In genomic region chr6:30683980-30684338, GRCh38 we compare ENCODE assay signal across 8 cellular contexts. TPM values are rescaled to one million over a fixed set of nuclear protein-coding genes. Genes with fewer than 3 reads are reported as not detected.
DNase-seq lines count a peak whose midpoint lies in the region; ATAC-seq, FAIRE-seq and TF ChIP-seq lines count a peak whose summit lies in the region.

No MANE protein-coding gene starts in this region.

- H3K36me3 Mint-ChIP-seq in activated naive CD4-positive, alpha-beta T cell treated with anti-CD3 and anti-CD28 coated beads for 36 hours (ENCODE audit: low read depth) = peaks cover 71% of the 10 kb centered on the region

- no peak for ATAC-seq in K562
- no peak for ATAC-seq in lung (ENCODE audit: insufficient read depth, low FRiP score)
- no peak for ATAC-seq in upper lobe of left lung (ENCODE audit: low FRiP score in 2 of 2)
- ATAC-seq in GM21447 (IDR thresholded peaks at IDR 0.05; ENCODE audit: unreplicated experiment) = no peak

- WGBS in K562 (ENCODE audit: insufficient coverage, low coverage, missing lambda C conversion rate) = 0% methylated on average over 2 of the region's 2 CpGs
- WGBS in lung, 2 donors = 6 to 33% methylated on average over 2 of the region's 2 CpGs
- WGBS in upper lobe of left lung, 2 donors = 13 to 25% methylated on average over 2 of the region's 2 CpGs

- H3K9me3 ChIP-seq in K562 (replicated peaks; ENCODE audit: control insufficient read depth, insufficient read depth, low read depth, low read length) (no peaks in the 10 kb centered on the region), lung (ENCODE audit: control insufficient read depth in 2 of 2, insufficient read depth in 1 of 2, low read length in 1 of 2) (no peaks in the 10 kb centered on the region), upper lobe of left lung (no peaks in the 10 kb centered on the region)

- POLR2A ChIA-PET in K562 (lab: Yijun Ruan, JAX) = interaction anchor here (0.9 to 7.0 kb wide), 4 partner anchors 36 to 69 kb away, joined by 3 to 118 read pairs (median 4); partner anchors contain the start of genes MDC1 and TUBB

- no peaks in the 10 kb centered on the region for H3K27me3 Mint-ChIP-seq in activated naive CD4-positive, alpha-beta T cell treated with anti-CD3 and anti-CD28 coated beads for 36 hours (ENCODE audit: low read depth)

- H3K4me1 Mint-ChIP-seq in activated naive CD4-positive, alpha-beta T cell treated with anti-CD3 and anti-CD28 coated beads for 36 hours (ENCODE audit: low read depth) = peaks cover 30% of the 10 kb centered on the region

- no peak for DNase-seq in activated naive CD4-positive, alpha-beta T cell treated with anti-CD3 and anti-CD28 coated beads for 36 hours
- DNase-seq in activated naive CD4-positive, alpha-beta T cell (lab: John Stamatoyannopoulos, UW) = no peak
- peak in 2 of 4 experiments; percentile 6 to 39 for DNase-seq in K562 (ENCODE audit: extremely low read depth in 1 of 4, low spot score in 3 of 4)
- no peak for DNase-seq in lung (ENCODE audit: low spot score)
- DNase-seq in upper lobe of left lung = no peak
- no peak for DNase-seq in SW480 (ENCODE audit: low spot score)
- no peak for DNase-seq in nucleus accumbens (lab: John Stamatoyannopoulos, UW)

- no peaks in the 10 kb centered on the region for H3K9me3 Mint-ChIP-seq in activated naive CD4-positive, alpha-beta T cell treated with anti-CD3 and anti-CD28 coated beads for 36 hours

- peaks cover 94% of the 10 kb centered on the region for H3K79me2 ChIP-seq in K562 (ENCODE audit: control insufficient read depth, insufficient read depth, low read length)

- peak; percentile 23 for FAIRE-seq in K562 (lab: Jason Lieb, UNC)

- intact Hi-C loops in activated naive CD4-positive, alpha-beta T cell treated with anti-CD3 and anti-CD28 coated beads for 36 hours (cut with micrococcal nuclease) = loop anchor here (2.0 kb wide), 2 partner anchors 37 to 145 kb away; partner anchors contain the start of gene C6orf136
- intact Hi-C loops in K562 (cut with micrococcal nuclease) = loop anchor here (5.0 to 10.0 kb wide), 2 partner anchors 131 to 403 kb away; no protein-coding TSS in a partner anchor

- CTCF ChIA-PET in activated naive CD4-positive, alpha-beta T cell treated with anti-CD3 and anti-CD28 coated beads for 36 hours (lab: Charles Lee) = interaction anchor here (1.8 to 13.4 kb wide), 2 partner anchors 39 to 46 kb away, joined by 7 to 346 read pairs; partner anchors contain the start of gene TUBB
- CTCF ChIA-PET in K562 (lab: Yijun Ruan, JAX; ENCODE audit: low intra/inter-chr PET ratio) = interaction anchor here (0.6 kb wide), 1 partner anchor 200 kb away, joined by 3 read pairs; no protein-coding TSS in a partner anchor

- H3K4me3 Mint-ChIP-seq in activated naive CD4-positive, alpha-beta T cell treated with anti-CD3 and anti-CD28 coated beads for 36 hours = peak overlapping the region; percentile 96

- peak overlapping the region; percentile 81 for H3K4me3 ChIP-seq in K562
- H3K4me3 ChIP-seq in lung = peak overlapping the region; percentile 66
- H3K4me3 ChIP-seq in upper lobe of left lung = peak overlapping the region; percentile 70 to 87 (median 80)

- no peaks in the 10 kb centered on the region; the same call in 1 of the 2 replicates for H4K20me1 ChIP-seq in K562 (replicated peaks; ENCODE audit: control insufficient read depth, insufficient read depth, low read length)

- TF ChIP-seq EP300 in K562 (IDR thresholded peaks at IDR 0.05; ENCODE audit: low read length) = no peak
- TF ChIP-seq EP300 in upper lobe of left lung (IDR thresholded peaks at IDR 0.05) = no peak

- no peaks in the 10 kb centered on the region for H3K9me1 ChIP-seq in K562 (ENCODE audit: control insufficient read depth, insufficient read depth, low read length)

- TF ChIP-seq POLR2A in K562 (conservative IDR thresholded peaks at IDR 0.05) (no peak), upper lobe of left lung (IDR thresholded peaks at IDR 0.05) (no peak)

- in situ Hi-C loops in K562 (cut with MboI) = no loop called here

- peak overlapping the region; percentile 25; the same call in 1 of the 2 replicates for H2AFZ ChIP-seq in K562 (ENCODE audit: low read depth, low read length)

- peak overlapping the region; percentile 100 for H3K27ac Mint-ChIP-seq in activated naive CD4-positive, alpha-beta T cell treated with anti-CD3 and anti-CD28 coated beads for 36 hours

- peaks cover 53 to 92% of the 10 kb centered on the region in 2 experiments for H3K4me1 ChIP-seq in K562 (replicated peaks in 1 of 2; ENCODE audit: control insufficient read depth in 2 of 2, insufficient read depth in 2 of 2, low read length in 2 of 2)
- H3K4me1 ChIP-seq in lung (ENCODE audit: control insufficient read depth in 2 of 2, insufficient read depth in 2 of 2, low read length in 2 of 2) = peaks cover 0 to 5% of the 10 kb centered on the region in 2 donors
- peaks cover 40 to 61% (median 60%) of the 10 kb centered on the region in 4 donors for H3K4me1 ChIP-seq in upper lobe of left lung

- peak overlapping the region; percentile 81 to 95 for H3K9ac ChIP-seq in K562 (ENCODE audit: insufficient read depth in 1 of 2, low read depth in 2 of 2, low read length in 2 of 2)

- BruUV-seq in K562 (replicated peaks; lab: Mats Ljungman, UMichigan) = no TSS peak

- peak overlapping the region; percentile 97 for H3K4me2 ChIP-seq in K562 (ENCODE audit: insufficient read depth, low read length)

- H3K27me3 ChIP-seq in K562 (ENCODE audit: control insufficient read depth in 2 of 2, insufficient read depth in 2 of 2, low read length in 2 of 2) = no peaks in the 10 kb centered on the region
- H3K27me3 ChIP-seq in lung (ENCODE audit: control insufficient read depth, insufficient read depth) = no peaks in the 10 kb centered on the region
- H3K27me3 ChIP-seq in upper lobe of left lung = no peaks in the 10 kb centered on the region

- H3K36me3 ChIP-seq in K562 (ENCODE audit: control insufficient read depth, insufficient read depth, low read length) (peaks cover 25% of the 10 kb centered on the region), lung (ENCODE audit: control insufficient read depth in 2 of 2, insufficient read depth in 2 of 2, low read length in 2 of 2) (peaks cover 0 to 7% of the 10 kb centered on the region in 2 donors), upper lobe of left lung (peaks cover 0 to 22% (median 0%) of the 10 kb centered on the region in 4 donors)

- H3K27ac ChIP-seq in K562 (ENCODE audit: extremely low read depth, low read depth, low read length) = peak overlapping the region; percentile 88
- H3K27ac ChIP-seq in lung (ENCODE audit: low read depth in 1 of 2, low read length in 1 of 2) = peak overlapping the region; percentile 69 to 91
- H3K27ac ChIP-seq in upper lobe of left lung = peak overlapping the region; percentile 99 to 100 (median 99)

- TF ChIP-seq CTCF in K562 (IDR thresholded peaks at IDR 0.05 in 2 of 3, conservative IDR thresholded peaks at IDR 0.05 in 1 of 3; ENCODE audit: insufficient read depth in 2 of 3, low read depth in 1 of 3, low read length in 3 of 3) (no peak), lung (IDR thresholded peaks at IDR 0.05; ENCODE audit: control extremely low read depth, extremely low read depth) (no peak), upper lobe of left lung (IDR thresholded peaks at IDR 0.05) (no peak)

- no peak for TF ChIP-seq RAD21 in K562 (CRISPR knock-in tag; conservative IDR thresholded peaks at IDR 0.05 in 1 of 2, IDR thresholded peaks at IDR 0.05 in 1 of 2)

RNA-seq across cellular contexts. Expression of gene PPP1R18, which starts 2.5 kb away (rescaled TPM):
- total RNA-seq in activated naive CD4-positive, alpha-beta T cell treated with anti-CD3 and anti-CD28 coated beads for 36 hours = 100 to 1,000 TPM; 112 to 115 TPM
- 17.9 and 43.7 TPM in 2 replicates for total RNA-seq in K562 (2011; cell fraction: chromatin; rRNA removed; ENCODE audit: low replicate concordance)
- total RNA-seq in K562 (2011; cell fraction: nucleolus; rRNA removed) = 30.3 and 35.5 TPM in 2 replicates
- total RNA-seq in K562 (2011; cell fraction: nucleoplasm; rRNA removed) = 35.6 and 50.9 TPM in 2 replicates
- total RNA-seq in K562 (2014; rRNA removed) (29.1 and 46.5 TPM in 2 replicates), K562 (2014; rRNA removed; fragmentation: Illumina TruSeq; extraction: Trizol) (36.3 and 37.5 TPM in 2 replicates), K562 (2015; rRNA removed; fragmentation: Illumina TruSeq; extraction: Trizol) (42.6 and 45.3 TPM in 2 replicates), K562 (2021) (65.1 and 69.5 TPM in 2 replicates), lung (10 to 100 TPM; 28.2 to 63.9 TPM), upper lobe of left lung (100 to 1,000 TPM in 1 of 6 donors, 10 to 100 TPM in 5; 23.5 to 103 (median 60.8) TPM)
- polyA plus RNA-seq in K562 (2011; rRNA removed) (80.5 and 118 TPM in 2 replicates), K562 (2014; fragmentation: Illumina TruSeq; extraction: Trizol) (96.8 and 99.2 TPM in 2 replicates), K562 (2014; fragmentation: Nextera tagmentation; extraction: Ambion mirVana) (10 to 100 TPM; 12.0 to 12.6 TPM), K562 (2014; rRNA removed) (60.2 and 69.0 TPM in 2 replicates), lung (100 to 1,000 TPM in 1 of 2 donors, 10 to 100 TPM in 1; 69.3 to 155 TPM)
- polyA plus RNA-seq in K562 (2011; cell fraction: cytosol; rRNA removed) = 136 and 150 TPM in 2 replicates
- 69.7 and 114 TPM in 2 replicates for polyA plus RNA-seq in K562 (2011; cell fraction: nucleus; rRNA removed)
- polyA plus RNA-seq in K562 (2012) = 53.8 and 162 TPM in 2 replicates
- 44.7 TPM in 2 replicates for polyA minus RNA-seq in K562 (2011; rRNA and poly(A)+ RNA removed)
- polyA minus RNA-seq in K562 (2011; cell fraction: cytosol; rRNA and poly(A)+ RNA removed) = 38.3 and 45.2 TPM in 2 replicates
- 12.0 and 26.3 TPM in 2 replicates for polyA minus RNA-seq in K562 (2011; cell fraction: nucleus; rRNA and poly(A)+ RNA removed)

RNA-seq across cellular contexts. Expression of gene NRM, which starts 6.8 kb away (rescaled TPM):
- 10 to 100 TPM; 31.0 to 32.0 TPM for total RNA-seq in activated naive CD4-positive, alpha-beta T cell treated with anti-CD3 and anti-CD28 coated beads for 36 hours
- total RNA-seq in K562 (2011; cell fraction: chromatin; rRNA removed; ENCODE audit: low replicate concordance) = 17.1 and 42.3 TPM in 2 replicates
- 41.3 and 48.0 TPM in 2 replicates for total RNA-seq in K562 (2011; cell fraction: nucleolus; rRNA removed)
- 51.0 and 61.6 TPM in 2 replicates for total RNA-seq in K562 (2011; cell fraction: nucleoplasm; rRNA removed)
- 9.7 and 12.4 TPM in 2 replicates for total RNA-seq in K562 (2014; rRNA removed)
- 10.6 and 14.4 TPM in 2 replicates for total RNA-seq in K562 (2014; rRNA removed; fragmentation: Illumina TruSeq; extraction: Trizol)
- total RNA-seq in K562 (2015; rRNA removed; fragmentation: Illumina TruSeq; extraction: Trizol) = 17.4 and 18.1 TPM in 2 replicates
- 32.9 and 35.7 TPM in 2 replicates for total RNA-seq in K562 (2021)
- 12.6 and 22.9 TPM in 2 replicates for polyA plus RNA-seq in K562 (2011; rRNA removed)
- 26.4 and 41.5 TPM in 2 replicates for polyA plus RNA-seq in K562 (2011; cell fraction: cytosol; rRNA removed)
- polyA plus RNA-seq in K562 (2011; cell fraction: nucleus; rRNA removed) = 28.3 and 48.5 TPM in 2 replicates
- 45.0 and 59.0 TPM in 2 replicates for polyA plus RNA-seq in K562 (2012)
- polyA plus RNA-seq in K562 (2014; fragmentation: Illumina TruSeq; extraction: Trizol) = 57.9 and 58.2 TPM in 2 replicates
- 10 to 100 TPM; 16.1 to 18.6 TPM for polyA plus RNA-seq in K562 (2014; fragmentation: Nextera tagmentation; extraction: Ambion mirVana)
- 19.4 and 22.5 TPM in 2 replicates for polyA plus RNA-seq in K562 (2014; rRNA removed)
- polyA minus RNA-seq in K562 (2011; rRNA and poly(A)+ RNA removed) = 14.4 and 15.0 TPM in 2 replicates
- polyA minus RNA-seq in K562 (2011; cell fraction: cytosol; rRNA and poly(A)+ RNA removed) = 19.7 and 29.2 TPM in 2 replicates
- 12.0 and 14.7 TPM in 2 replicates for polyA minus RNA-seq in K562 (2011; cell fraction: nucleus; rRNA and poly(A)+ RNA removed)
- 10 to 100 TPM in 1 of 2 donors, 1 to 10 TPM in 1; 5.1 to 15.9 TPM for total RNA-seq in lung
- 10 to 100 TPM; 16.0 to 18.7 TPM for polyA plus RNA-seq in lung
- total RNA-seq in upper lobe of left lung = 10 to 100 TPM in 1 of 6 donors, 1 to 10 TPM in 5; 3.3 to 13.4 (median 7.2) TPM

RNA-seq across cellular contexts. Expression of gene DHX16, which starts 11.2 kb away (rescaled TPM):
- total RNA-seq in activated naive CD4-positive, alpha-beta T cell treated with anti-CD3 and anti-CD28 coated beads for 36 hours = 10 to 100 TPM; 25.7 to 27.7 TPM
- 69.6 and 100 TPM in 2 replicates for total RNA-seq in K562 (2011; cell fraction: chromatin; rRNA removed; ENCODE audit: low replicate concordance)
- 41.3 and 50.9 TPM in 2 replicates for total RNA-seq in K562 (2011; cell fraction: nucleolus; rRNA removed)
- 46.3 and 50.5 TPM in 2 replicates for total RNA-seq in K562 (2011; cell fraction: nucleoplasm; rRNA removed)
- 57.7 and 62.8 TPM in 2 replicates for total RNA-seq in K562 (2014; rRNA removed)
- total RNA-seq in K562 (2014; rRNA removed; fragmentation: Illumina TruSeq; extraction: Trizol) = 45.2 and 45.3 TPM in 2 replicates
- 60.2 and 65.1 TPM in 2 replicates for total RNA-seq in K562 (2015; rRNA removed; fragmentation: Illumina TruSeq; extraction: Trizol)
- 42.7 and 47.5 TPM in 2 replicates for total RNA-seq in K562 (2021)
- polyA plus RNA-seq in K562 (2011; rRNA removed) = 41.5 and 57.4 TPM in 2 replicates
- 62.7 and 65.3 TPM in 2 replicates for polyA plus RNA-seq in K562 (2011; cell fraction: cytosol; rRNA removed)
- polyA plus RNA-seq in K562 (2011; cell fraction: nucleus; rRNA removed) = 100 and 114 TPM in 2 replicates
- 48.1 and 50.2 TPM in 2 replicates for polyA plus RNA-seq in K562 (2012)
- polyA plus RNA-seq in K562 (2014; fragmentation: Illumina TruSeq; extraction: Trizol) = 65.1 and 66.1 TPM in 2 replicates
- polyA plus RNA-seq in K562 (2014; fragmentation: Nextera tagmentation; extraction: Ambion mirVana) = 10 to 100 TPM; 14.6 to 15.3 TPM
- 47.9 and 57.3 TPM in 2 replicates for polyA plus RNA-seq in K562 (2014; rRNA removed)
- 49.1 and 53.6 TPM in 2 replicates for polyA minus RNA-seq in K562 (2011; rRNA and poly(A)+ RNA removed)
- 26.4 and 32.0 TPM in 2 replicates for polyA minus RNA-seq in K562 (2011; cell fraction: cytosol; rRNA and poly(A)+ RNA removed)
- polyA minus RNA-seq in K562 (2011; cell fraction: nucleus; rRNA and poly(A)+ RNA removed) = 14.5 and 24.5 TPM in 2 replicates
- 10 to 100 TPM; 28.7 to 31.7 TPM for total RNA-seq in lung
- polyA plus RNA-seq in lung = 10 to 100 TPM; 23.4 to 31.4 TPM
- 10 to 100 TPM; 28.1 to 60.8 (median 31.8) TPM for total RNA-seq in upper lobe of left lung

RNA-seq across cellular contexts. Expression of gene MDC1, which starts 33.1 kb away (rescaled TPM):
- total RNA-seq in activated naive CD4-positive, alpha-beta T cell treated with anti-CD3 and anti-CD28 coated beads for 36 hours = 10 to 100 TPM; 84.1 to 84.8 TPM
- total RNA-seq in K562 (2011; cell fraction: chromatin; rRNA removed; ENCODE audit: low replicate concordance) = 79.5 and 80.7 TPM in 2 replicates
- 47.5 and 50.5 TPM in 2 replicates for total RNA-seq in K562 (2011; cell fraction: nucleolus; rRNA removed)
- 62.0 and 85.1 TPM in 2 replicates for total RNA-seq in K562 (2011; cell fraction: nucleoplasm; rRNA removed)
- 15.7 and 24.3 TPM in 2 replicates for total RNA-seq in K562 (2014; rRNA removed)
- 20.0 and 25.5 TPM in 2 replicates for total RNA-seq in K562 (2014; rRNA removed; fragmentation: Illumina TruSeq; extraction: Trizol)
- 15.6 and 18.2 TPM in 2 replicates for total RNA-seq in K562 (2015; rRNA removed; fragmentation: Illumina TruSeq; extraction: Trizol)
- 96.8 and 114 TPM in 2 replicates for total RNA-seq in K562 (2021)
- 21.5 and 55.8 TPM in 2 replicates for polyA plus RNA-seq in K562 (2011; rRNA removed)
- 28.0 and 35.1 TPM in 2 replicates for polyA plus RNA-seq in K562 (2011; cell fraction: cytosol; rRNA removed)
- 105 and 141 TPM in 2 replicates for polyA plus RNA-seq in K562 (2011; cell fraction: nucleus; rRNA removed)
- 68.1 and 105 TPM in 2 replicates for polyA plus RNA-seq in K562 (2012)
- polyA plus RNA-seq in K562 (2014; fragmentation: Illumina TruSeq; extraction: Trizol) = 72.9 and 95.4 TPM in 2 replicates
- 1 to 10 TPM; 8.2 to 8.8 TPM for polyA plus RNA-seq in K562 (2014; fragmentation: Nextera tagmentation; extraction: Ambion mirVana)
- 31.3 and 35.0 TPM in 2 replicates for polyA plus RNA-seq in K562 (2014; rRNA removed)
- polyA minus RNA-seq in K562 (2011; rRNA and poly(A)+ RNA removed) = 24.0 and 34.6 TPM in 2 replicates
- 56.9 and 94.9 TPM in 2 replicates for polyA minus RNA-seq in K562 (2011; cell fraction: cytosol; rRNA and poly(A)+ RNA removed)
- 16.4 and 27.8 TPM in 2 replicates for polyA minus RNA-seq in K562 (2011; cell fraction: nucleus; rRNA and poly(A)+ RNA removed)
- 10 to 100 TPM; 13.7 to 34.0 TPM for total RNA-seq in lung
- 10 to 100 TPM in 1 of 2 donors, 1 to 10 TPM in 1; 9.9 to 11.0 TPM for polyA plus RNA-seq in lung
- 10 to 100 TPM; 13.5 to 33.5 (median 24.2) TPM for total RNA-seq in upper lobe of left lung

RNA-seq across cellular contexts. Expression of gene TUBB, which starts 36.2 kb away (rescaled TPM):
- total RNA-seq in activated naive CD4-positive, alpha-beta T cell treated with anti-CD3 and anti-CD28 coated beads for 36 hours = 1,000 to 10,000 TPM; 1,781 to 1,838 TPM
- total RNA-seq in K562 (2011; cell fraction: chromatin; rRNA removed; ENCODE audit: low replicate concordance) = 127 and 264 TPM in 2 replicates
- total RNA-seq in K562 (2011; cell fraction: nucleolus; rRNA removed) = 272 and 276 TPM in 2 replicates
- total RNA-seq in K562 (2011; cell fraction: nucleoplasm; rRNA removed) = 270 and 313 TPM in 2 replicates
- total RNA-seq in K562 (2014; rRNA removed) (1,062 and 1,409 TPM in 2 replicates), K562 (2014; rRNA removed; fragmentation: Illumina TruSeq; extraction: Trizol) (863 and 971 TPM in 2 replicates), K562 (2015; rRNA removed; fragmentation: Illumina TruSeq; extraction: Trizol) (1,443 and 1,478 TPM in 2 replicates), K562 (2021) (1,495 and 1,529 TPM in 2 replicates), lung (100 to 1,000 TPM; 292 to 403 TPM), upper lobe of left lung (100 to 1,000 TPM in 4 of 6 donors, 10 to 100 TPM in 2; 71.2 to 347 (median 149) TPM)
- polyA plus RNA-seq in K562 (2011; rRNA removed) (2,369 and 2,705 TPM in 2 replicates), K562 (2014; fragmentation: Illumina TruSeq; extraction: Trizol) (2,541 and 2,870 TPM in 2 replicates), K562 (2014; fragmentation: Nextera tagmentation; extraction: Ambion mirVana) (1,000 to 10,000 TPM; 1,106 to 1,864 TPM), K562 (2014; rRNA removed) (1,462 and 1,903 TPM in 2 replicates), lung (100 to 1,000 TPM; 171 to 303 TPM)
- polyA plus RNA-seq in K562 (2011; cell fraction: cytosol; rRNA removed) = 2,776 and 3,265 TPM in 2 replicates
- polyA plus RNA-seq in K562 (2011; cell fraction: nucleus; rRNA removed) = 619 and 708 TPM in 2 replicates
- 1,523 and 1,878 TPM in 2 replicates for polyA plus RNA-seq in K562 (2012)
- polyA minus RNA-seq in K562 (2011; rRNA and poly(A)+ RNA removed) = 1,764 and 2,070 TPM in 2 replicates
- polyA minus RNA-seq in K562 (2011; cell fraction: cytosol; rRNA and poly(A)+ RNA removed) = 880 and 960 TPM in 2 replicates
- 140 and 261 TPM in 2 replicates for polyA minus RNA-seq in K562 (2011; cell fraction: nucleus; rRNA and poly(A)+ RNA removed)
